1 cellular context compared by ENCODE assay signal in the genomic region with DNA sequence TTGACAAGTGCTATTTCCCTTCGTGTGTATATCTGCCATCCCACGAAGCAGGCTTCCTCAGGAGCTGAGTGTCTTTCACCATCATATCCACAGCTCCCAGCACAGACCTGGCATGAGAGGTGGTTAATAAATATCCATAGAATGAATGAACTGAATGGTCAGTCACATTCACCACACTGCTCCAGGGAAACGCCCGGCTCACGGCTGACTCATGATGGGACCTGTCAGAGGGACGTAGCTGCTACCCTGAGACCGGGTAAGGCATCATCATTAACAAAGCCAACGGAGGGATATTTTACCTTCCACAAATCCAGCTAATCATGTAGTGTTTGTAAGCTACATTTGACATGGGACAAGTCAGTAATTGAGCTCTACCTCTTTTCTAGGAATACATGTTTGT.
TF ChIP-seq lines count a peak whose summit lies in the region.

No MANE protein-coding gene starts in this region.

TF ChIP-seq in A549, 52 proteins besides CTCF, POLR2A, EP300 and RAD21:
- TF ChIP-seq ZNF302 (CRISPR knock-in tag; IDR thresholded peaks at IDR 0.05) (no peak), NPAS2 (CRISPR knock-in tag; IDR thresholded peaks at IDR 0.05; ENCODE audit: borderline replicate concordance) (no peak), EHMT2 (IDR thresholded peaks at IDR 0.05; ENCODE audit: low read depth) (no peak), HEYL (CRISPR knock-in tag; IDR thresholded peaks at IDR 0.05) (no peak)
- TF ChIP-seq, protein P1, sequence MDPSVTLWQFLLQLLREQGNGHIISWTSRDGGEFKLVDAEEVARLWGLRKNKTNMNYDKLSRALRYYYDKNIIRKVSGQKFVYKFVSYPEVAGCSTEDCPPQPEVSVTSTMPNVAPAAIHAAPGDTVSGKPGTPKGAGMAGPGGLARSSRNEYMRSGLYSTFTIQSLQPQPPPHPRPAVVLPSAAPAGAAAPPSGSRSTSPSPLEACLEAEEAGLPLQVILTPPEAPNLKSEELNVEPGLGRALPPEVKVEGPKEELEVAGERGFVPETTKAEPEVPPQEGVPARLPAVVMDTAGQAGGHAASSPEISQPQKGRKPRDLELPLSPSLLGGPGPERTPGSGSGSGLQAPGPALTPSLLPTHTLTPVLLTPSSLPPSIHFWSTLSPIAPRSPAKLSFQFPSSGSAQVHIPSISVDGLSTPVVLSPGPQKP (IDR thresholded peaks at IDR 0.05; ENCODE audit: low read depth, low read length), result no peak
